8 cellular contexts compared by ENCODE assay signal in the genomic region with DNA sequence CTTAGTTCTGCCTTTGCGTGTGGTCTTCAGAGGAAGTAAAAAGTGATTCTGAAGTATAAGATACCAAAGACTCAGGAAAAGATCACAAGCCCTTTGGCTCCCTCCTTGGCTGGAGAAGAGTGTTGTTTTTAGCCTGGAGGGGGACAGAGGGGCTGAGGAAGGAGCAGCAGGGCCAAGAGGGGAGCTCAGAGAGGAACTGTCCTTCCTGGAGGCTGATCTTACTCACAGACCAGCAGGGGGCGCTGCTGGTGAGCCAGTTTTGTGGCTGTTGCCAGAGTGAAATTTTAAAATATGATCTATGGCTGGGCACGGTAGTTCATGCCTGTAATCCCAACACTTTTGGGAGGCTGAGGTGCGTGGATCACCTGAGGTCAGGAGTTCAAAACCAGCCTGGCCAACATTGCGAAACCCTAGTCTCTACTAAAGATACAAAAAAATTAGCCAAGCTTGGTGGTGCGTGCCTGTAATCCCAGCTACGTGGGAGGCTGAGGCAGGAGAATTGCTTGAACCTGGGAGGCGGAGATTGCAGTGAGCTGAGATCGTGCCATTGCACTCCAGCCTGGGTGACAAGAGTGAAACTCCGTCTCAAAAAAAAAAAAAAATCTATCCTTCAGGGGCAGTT.
A peak's percentile ranks its signal among the peaks of the same experiment; 100 is the strongest.
DNase-seq lines count a peak whose midpoint lies in the region; ATAC-seq and TF ChIP-seq lines count a peak whose summit lies in the region.
"Not testable (repeated sequence)": the region's sequence is repeated elsewhere in the genome, so short reads cannot be mapped to it uniquely, and the experiment has no call there.

No MANE protein-coding gene starts in this region.

- H3K36me3 Mint-ChIP-seq in activated CD4-positive, alpha-beta memory T cell treated with anti-CD3 and anti-CD28 coated beads, Interleukin-2, amount 10 ng/mL, durations not matched to agents 7 days and 5 days (ENCODE audit: low read depth); MCF 10A (ENCODE audit: insufficient read depth, unreplicated experiment): not testable (repeated sequence)

- TF ChIP-seq CTCF in Panc1 (IDR thresholded peaks at IDR 0.05) (peak; percentile 94), MCF 10A (IDR thresholded peaks at IDR 0.05; ENCODE audit: unreplicated experiment) (peak; percentile 61), retinal pigment epithelial cell (conservative IDR thresholded peaks at IDR 0.05; ENCODE audit: low read depth, low read length) (peak; percentile 82), upper lobe of right lung (IDR thresholded peaks at IDR 0.05) (peak; percentile 69)

- not testable (repeated sequence) for H3K36me3 ChIP-seq in Panc1 (ENCODE audit: control insufficient read depth, insufficient read depth, low read length); upper lobe of right lung

- H3K4me1 ChIP-seq in Panc1 (ENCODE audit: control insufficient read depth, insufficient read depth, low read length); upper lobe of right lung: not testable (repeated sequence)

- H3K9me3 Mint-ChIP-seq in activated CD4-positive, alpha-beta memory T cell treated with anti-CD3 and anti-CD28 coated beads, Interleukin-2, amount 10 ng/mL, durations not matched to agents 7 days and 5 days; MCF 10A (ENCODE audit: unreplicated experiment): not testable (repeated sequence)

- H3K27me3 Mint-ChIP-seq in activated CD4-positive, alpha-beta memory T cell treated with anti-CD3 and anti-CD28 coated beads, Interleukin-2, amount 10 ng/mL, durations not matched to agents 7 days and 5 days; MCF 10A (ENCODE audit: insufficient read depth, unreplicated experiment): not testable (repeated sequence)

- in situ Hi-C loops in Panc1 (cut with HindIII; ENCODE audit: low pct_unique_long_range_greater_than_20kb, low sequenced_read_pairs): not testable (repeated sequence)

- intact Hi-C loops in Panc1 (cut with micrococcal nuclease; ENCODE audit: unreplicated experiment); MCF 10A (cut with micrococcal nuclease); upper lobe of right lung (cut with DNase I): not testable (repeated sequence)

- H3K4me1 Mint-ChIP-seq in activated CD4-positive, alpha-beta memory T cell treated with anti-CD3 and anti-CD28 coated beads, Interleukin-2, amount 10 ng/mL, durations not matched to agents 7 days and 5 days; MCF 10A (ENCODE audit: insufficient read depth, unreplicated experiment): not testable (repeated sequence)

- CTCF ChIA-PET in Panc1 (lab: Charles Lee): interaction anchor here (0.5 to 1.3 kb wide), 8 partner anchors 9 to 1814 kb away, joined by 3 to 6 read pairs (median 3); no protein-coding TSS in a partner anchor
- CTCF ChIA-PET in activated CD4-positive, alpha-beta memory T cell treated with anti-CD3 and anti-CD28 coated beads, Interleukin-2, amount 10 ng/mL, durations not matched to agents 7 days and 5 days (lab: Charles Lee): interaction anchor here (0.6 to 1.6 kb wide), 30 partner anchors 9 to 466 kb away, joined by 3 to 22 read pairs (median 4); no protein-coding TSS in a partner anchor
- CTCF ChIA-PET in MCF 10A (lab: Yijun Ruan, JAX): interaction anchor here (0.6 to 1.5 kb wide), 25 partner anchors 8 to 973 kb away, joined by 3 to 10 read pairs (median 4); no protein-coding TSS in a partner anchor

- H3K27ac ChIP-seq in Panc1 (ENCODE audit: low read length); upper lobe of right lung: not testable (repeated sequence)

- ATAC-seq in Panc1: 0 out of 2 replicates have a peak, but pooled peaks have one; percentile 60
- peak; percentile 15 for ATAC-seq in upper lobe of right lung

- not testable (repeated sequence) for BruUV-seq in Panc1 (replicated peaks; lab: Mats Ljungman, UMichigan); MCF 10A (replicated peaks; lab: Mats Ljungman, UMichigan)

- H3K9me3 ChIP-seq in Panc1 (ENCODE audit: control insufficient read depth, insufficient read depth, low read depth, low read length); upper lobe of right lung: not testable (repeated sequence)

- not testable (repeated sequence) for H3K27ac Mint-ChIP-seq in activated CD4-positive, alpha-beta memory T cell treated with anti-CD3 and anti-CD28 coated beads, Interleukin-2, amount 10 ng/mL, durations not matched to agents 7 days and 5 days; MCF 10A (ENCODE audit: low read depth, unreplicated experiment)

- not testable (repeated sequence) for TF ChIP-seq EP300 in Ishikawa (IDR thresholded peaks at IDR 0.05; ENCODE audit: borderline replicate concordance)

- not testable (repeated sequence) for H3K27me3 ChIP-seq in Panc1 (ENCODE audit: control insufficient read depth, insufficient read depth, low read length); upper lobe of right lung

- H3K4me3 Mint-ChIP-seq in activated CD4-positive, alpha-beta memory T cell treated with anti-CD3 and anti-CD28 coated beads, Interleukin-2, amount 10 ng/mL, durations not matched to agents 7 days and 5 days; MCF 10A (ENCODE audit: unreplicated experiment): not testable (repeated sequence)

- TF ChIP-seq RAD21 in Ishikawa (IDR thresholded peaks at IDR 0.05; ENCODE audit: low read depth): peak; percentile 46

- DNase-seq in ELF-1 (ENCODE audit: low read depth, low spot score) (peak; percentile 73), Panc1 (ENCODE audit: low read depth, low spot score) (peak; percentile 17), MCF 10A (ENCODE audit: unreplicated experiment) (peak; percentile 48), hepatic stellate cell (ENCODE audit: low spot score) (peak; percentile 72)
- peak; percentile 63 for DNase-seq in activated CD4-positive, alpha-beta memory T cell treated with anti-CD3 and anti-CD28 coated beads, Interleukin-2, amount 10 ng/mL, durations not matched to agents 7 days and 5 days
- DNase-seq in retinal pigment epithelial cell (ENCODE audit: low read depth); upper lobe of right lung: not testable (repeated sequence)

- H3K4me3 ChIP-seq in Panc1 (ENCODE audit: low read depth in 2 of 2, low read length in 2 of 2); retinal pigment epithelial cell (ENCODE audit: low read length); upper lobe of right lung: not testable (repeated sequence)

- POLR2A ChIA-PET in Panc1 (lab: Charles Lee): interaction anchor here (0.7 kb wide), 1 partner anchor 12 kb away, joined by 4 read pairs; no protein-coding TSS in a partner anchor
- POLR2A ChIA-PET in activated CD4-positive, alpha-beta memory T cell treated with anti-CD3 and anti-CD28 coated beads, Interleukin-2, amount 10 ng/mL, durations not matched to agents 7 days and 5 days (lab: Charles Lee); MCF 10A (lab: Yijun Ruan, JAX): not testable (repeated sequence)

TF ChIP-seq in Ishikawa, 13 proteins besides CTCF, POLR2A, EP300 and RAD21:
- 0 out of 2 replicates have a peak, but pooled peaks have one; percentile 12 for TF ChIP-seq CEBPB (IDR thresholded peaks at IDR 0.05)
